Comparison of ENCODE assay signal across 1 cellular context in the genomic region with DNA sequence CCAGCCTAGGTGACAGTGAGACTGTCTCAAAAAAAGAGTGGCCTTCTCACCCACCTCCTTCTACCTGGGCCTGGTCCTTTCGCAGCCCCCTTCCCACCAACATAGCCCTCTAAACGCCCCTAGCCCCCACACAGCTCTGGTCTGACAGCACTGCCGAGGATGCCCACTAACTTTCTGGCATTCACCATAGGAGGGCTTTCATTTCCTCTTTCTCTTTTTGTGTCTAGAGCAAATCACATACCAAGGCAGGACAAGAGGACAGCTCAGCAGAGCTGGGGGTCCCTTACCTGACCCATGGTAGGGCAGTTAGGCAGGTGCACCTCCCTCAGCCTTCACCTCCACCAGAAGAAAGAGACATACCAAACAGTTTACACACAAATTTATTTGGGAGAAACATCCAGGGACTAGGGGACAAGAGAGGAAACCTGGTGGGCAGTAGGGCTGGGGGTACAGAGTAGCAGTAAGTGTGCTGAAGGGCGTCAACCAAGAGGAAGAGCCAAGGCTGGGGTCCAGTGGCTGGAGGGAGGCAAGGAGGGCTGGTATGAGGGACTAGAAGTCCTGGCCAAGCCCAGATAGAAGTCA.
TF ChIP-seq lines count a peak whose summit lies in the region.

No MANE protein-coding gene starts in this region.

TF ChIP-seq in K562, 482 proteins besides CTCF, POLR2A, EP300 and RAD21:
- TF ChIP-seq PHF8 (IDR thresholded peaks at IDR 0.05; ENCODE audit: borderline replicate concordance, low read length), result no peak
- TF ChIP-seq POU5F1 (IDR thresholded peaks at IDR 0.05; ENCODE audit: borderline replicate concordance, low read depth, low read length, partially characterized antibody), result no peak
- TF ChIP-seq KDM5B (IDR thresholded peaks at IDR 0.05; ENCODE audit: insufficient replicate concordance, low read depth, low read length), result peak; percentile 20
- no peak for TF ChIP-seq ZSCAN29 (IDR thresholded peaks at IDR 0.05)
- TF ChIP-seq L3MBTL2 (IDR thresholded peaks at IDR 0.05), result no peak
- TF ChIP-seq TGIF2 (CRISPR knock-in tag; IDR thresholded peaks at IDR 0.05), result peak; percentile 62; the same call in 1 of the 2 replicates
- TF ChIP-seq BHLHE40 (IDR thresholded peaks at IDR 0.05; ENCODE audit: low read length), result 0 out of 2 replicates have a peak, but pooled peaks have one; percentile 26
- TF ChIP-seq LCOR (CRISPR knock-in tag; IDR thresholded peaks at IDR 0.05), result 0 out of 2 replicates have a peak, but pooled peaks have one; percentile 3
- TF ChIP-seq E2F8 (IDR thresholded peaks at IDR 0.05; ENCODE audit: low read depth, partially characterized antibody), result peak; percentile 4
- TF ChIP-seq ZNF707 (CRISPR knock-in tag; conservative IDR thresholded peaks at IDR 0.05), result no peak
- TF ChIP-seq JUN (IDR thresholded peaks at IDR 0.05; ENCODE audit: borderline replicate concordance, low read depth, low read length), result no peak
- no peak for TF ChIP-seq JUN (CRISPR knock-in tag; IDR thresholded peaks at IDR 0.05; ENCODE audit: borderline replicate concordance)
- TF ChIP-seq TAF1 (IDR thresholded peaks at IDR 0.05; ENCODE audit: control insufficient read depth, extremely low read depth, insufficient read depth, low read length, severe bottlenecking), result no peak
- TF ChIP-seq, protein P1, sequence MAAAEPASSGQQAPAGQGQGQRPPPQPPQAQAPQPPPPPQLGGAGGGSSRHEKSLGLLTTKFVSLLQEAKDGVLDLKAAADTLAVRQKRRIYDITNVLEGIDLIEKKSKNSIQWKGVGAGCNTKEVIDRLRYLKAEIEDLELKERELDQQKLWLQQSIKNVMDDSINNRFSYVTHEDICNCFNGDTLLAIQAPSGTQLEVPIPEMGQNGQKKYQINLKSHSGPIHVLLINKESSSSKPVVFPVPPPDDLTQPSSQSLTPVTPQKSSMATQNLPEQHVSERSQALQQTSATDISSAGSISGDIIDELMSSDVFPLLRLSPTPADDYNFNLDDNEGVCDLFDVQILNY (CRISPR knock-in tag; IDR thresholded peaks at IDR 0.05), result 0 out of 2 replicates have a peak, but pooled peaks have one; percentile 29
- no peak for TF ChIP-seq SRSF9 (IDR thresholded peaks at IDR 0.05; ENCODE audit: borderline replicate concordance, low read depth, low read length)
- 0 out of 2 replicates have a peak, but pooled peaks have one; percentile 83 for TF ChIP-seq DNMT1 (IDR thresholded peaks at IDR 0.05)
- 0 out of 2 replicates have a peak, but pooled peaks have one; percentile 19 for TF ChIP-seq LARP7 (IDR thresholded peaks at IDR 0.05)
- peak; percentile 58; the same call in 1 of the 2 replicates for TF ChIP-seq SPI1 (IDR thresholded peaks at IDR 0.05; ENCODE audit: borderline replicate concordance, low read depth, low read length)
- no peak for TF ChIP-seq TCFL5 (CRISPR knock-in tag; conservative IDR thresholded peaks at IDR 0.05)
- no peak for TF ChIP-seq MAFF (IDR thresholded peaks at IDR 0.05; ENCODE audit: low read length)
- 0 out of 2 replicates have a peak, but pooled peaks have one; percentile 40 for TF ChIP-seq ZNF232 (CRISPR knock-in tag; IDR thresholded peaks at IDR 0.05)
- TF ChIP-seq ZNF224 (CRISPR knock-in tag; IDR thresholded peaks at IDR 0.05), result no peak
- TF ChIP-seq CBX5 (IDR thresholded peaks at IDR 0.05; ENCODE audit: borderline replicate concordance, low read depth), result no peak
- TF ChIP-seq ZFX (CRISPR knock-in tag; IDR thresholded peaks at IDR 0.05), result no peak
- TF ChIP-seq, protein P2, sequence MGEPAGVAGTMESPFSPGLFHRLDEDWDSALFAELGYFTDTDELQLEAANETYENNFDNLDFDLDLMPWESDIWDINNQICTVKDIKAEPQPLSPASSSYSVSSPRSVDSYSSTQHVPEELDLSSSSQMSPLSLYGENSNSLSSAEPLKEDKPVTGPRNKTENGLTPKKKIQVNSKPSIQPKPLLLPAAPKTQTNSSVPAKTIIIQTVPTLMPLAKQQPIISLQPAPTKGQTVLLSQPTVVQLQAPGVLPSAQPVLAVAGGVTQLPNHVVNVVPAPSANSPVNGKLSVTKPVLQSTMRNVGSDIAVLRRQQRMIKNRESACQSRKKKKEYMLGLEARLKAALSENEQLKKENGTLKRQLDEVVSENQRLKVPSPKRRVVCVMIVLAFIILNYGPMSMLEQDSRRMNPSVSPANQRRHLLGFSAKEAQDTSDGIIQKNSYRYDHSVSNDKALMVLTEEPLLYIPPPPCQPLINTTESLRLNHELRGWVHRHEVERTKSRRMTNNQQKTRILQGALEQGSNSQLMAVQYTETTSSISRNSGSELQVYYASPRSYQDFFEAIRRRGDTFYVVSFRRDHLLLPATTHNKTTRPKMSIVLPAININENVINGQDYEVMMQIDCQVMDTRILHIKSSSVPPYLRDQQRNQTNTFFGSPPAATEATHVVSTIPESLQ (CRISPR knock-in tag; IDR thresholded peaks at IDR 0.05), result 0 out of 2 replicates have a peak, but pooled peaks have one; percentile 73
- TF ChIP-seq ILK (tag; IDR thresholded peaks at IDR 0.05; ENCODE audit: borderline replicate concordance, low read depth), result no peak
- no peak for TF ChIP-seq TAF7 (tag; IDR thresholded peaks at IDR 0.05)
- no peak for TF ChIP-seq HMGN3 (IDR thresholded peaks at IDR 0.05; ENCODE audit: borderline replicate concordance, extremely low read depth, insufficient read length, low read depth, low read length)
- TF ChIP-seq CREB1 (IDR thresholded peaks at IDR 0.05), result no peak
- TF ChIP-seq CREB1 (CRISPR knock-in tag; IDR thresholded peaks at IDR 0.05), result no peak
- 0 out of 2 replicates have a peak, but pooled peaks have one; percentile 23 for TF ChIP-seq E2F4 (CRISPR knock-in tag; IDR thresholded peaks at IDR 0.05; ENCODE audit: low read depth)
- peak; percentile 60; the same call in 1 of the 2 replicates for TF ChIP-seq HNRNPUL1 (IDR thresholded peaks at IDR 0.05; ENCODE audit: low read length)
- TF ChIP-seq, protein P3, sequence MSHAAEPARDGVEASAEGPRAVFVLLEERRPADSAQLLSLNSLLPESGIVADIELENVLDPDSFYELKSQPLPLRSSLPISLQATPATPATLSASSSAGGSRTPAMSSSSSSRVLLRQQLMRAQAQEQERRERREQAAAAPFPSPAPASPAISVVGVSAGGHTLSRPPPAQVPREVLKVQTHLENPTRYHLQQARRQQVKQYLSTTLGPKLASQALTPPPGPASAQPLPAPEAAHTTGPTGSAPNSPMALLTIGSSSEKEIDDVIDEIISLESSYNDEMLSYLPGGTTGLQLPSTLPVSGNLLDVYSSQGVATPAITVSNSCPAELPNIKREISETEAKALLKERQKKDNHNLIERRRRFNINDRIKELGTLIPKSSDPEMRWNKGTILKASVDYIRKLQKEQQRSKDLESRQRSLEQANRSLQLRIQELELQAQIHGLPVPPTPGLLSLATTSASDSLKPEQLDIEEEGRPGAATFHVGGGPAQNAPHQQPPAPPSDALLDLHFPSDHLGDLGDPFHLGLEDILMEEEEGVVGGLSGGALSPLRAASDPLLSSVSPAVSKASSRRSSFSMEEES (CRISPR knock-in tag; IDR thresholded peaks at IDR 0.05), result no peak
- TF ChIP-seq NR2C2 (CRISPR knock-in tag; IDR thresholded peaks at IDR 0.05), result peak; percentile 45; the same call in 1 of the 2 replicates
- no peak for TF ChIP-seq NR2C2 (tag; IDR thresholded peaks at IDR 0.05)
- 0 out of 2 replicates have a peak, but pooled peaks have one; percentile 35 for TF ChIP-seq MCM2 (IDR thresholded peaks at IDR 0.05; ENCODE audit: low read depth)
- no peak for TF ChIP-seq HNRNPK (IDR thresholded peaks at IDR 0.05; ENCODE audit: low read depth, low read length, poor library complexity, severe bottlenecking)
- peak; percentile 40 for TF ChIP-seq SNRNP70 (optimal IDR thresholded peaks at IDR 0.05; ENCODE audit: low read depth, low read length)
- TF ChIP-seq RBM39 (optimal IDR thresholded peaks at IDR 0.05; ENCODE audit: low read depth, low read length), result peak; percentile 20
